15 cellular contexts compared by ENCODE assay signal in genomic region chr7:51025668-51026067, GRCh38.
"Had no signal": no experiment of that assay in that cellular context is flagged by ENCODE, and none has a peak within 500 bp of the region (broad histone marks: within the 10 kb centered on the region; RNA-seq: fewer than 3 reads in every experiment).

No MANE protein-coding gene starts in this region.

- H2AFZ ChIP-seq: hepatocyte had no signal

- H3K9me3 Mint-ChIP-seq: nephron; stimulated activated naive CD8-positive, alpha-beta T cell treated with anti-CD3 and anti-CD28 coated beads, Interleukin-15, amount 100 ng/mL, for 72 hours had no signal

- H3K27ac Mint-ChIP-seq: activated naive CD8-positive, alpha-beta T cell; nephron; stimulated activated naive CD8-positive, alpha-beta T cell treated with anti-CD3 and anti-CD28 coated beads, Interleukin-15, amount 100 ng/mL, for 72 hours had no signal

- H3K36me3 ChIP-seq: suprapubic skin, transverse colon had no signal

- H3K4me1 ChIP-seq: suprapubic skin, transverse colon had no signal

- ATAC-seq: left colon; stimulated activated naive CD8-positive, alpha-beta T cell treated with anti-CD3 and anti-CD28 coated beads, Interleukin-15, amount 100 ng/mL, for 72 hours had no signal

- DNase-seq: activated CD4-positive, alpha-beta T cell treated with anti-CD3 and anti-CD28 coated beads, Interleukin-2, amount 50 U/mL, for 1 hour; activated CD4-positive, CD25-positive, alpha-beta regulatory T cell treated with anti-CD3 and anti-CD28 coated beads, Interleukin-2, amount 50 U/mL, for 72 hours; activated T-cell treated with anti-CD3 and anti-CD28 coated beads for 4 hours; central memory CD4-positive, alpha-beta T cell; left colon; midbrain; stimulated activated CD4-positive, alpha-beta T cell treated with anti-CD3 and anti-CD28 coated beads, Interleukin-4, amount 100 ng/mL, for 1 hour; stimulated activated naive CD8-positive, alpha-beta T cell treated with anti-CD3 and anti-CD28 coated beads, Interleukin-15, amount 100 ng/mL, for 72 hours; transverse colon had no signal

- H3K36me3 Mint-ChIP-seq: activated naive CD8-positive, alpha-beta T cell had no signal

- H3K27ac ChIP-seq: hepatocyte, skin epidermis, suprapubic skin, transverse colon, VCaP had no signal

- H3K9me3 ChIP-seq: suprapubic skin, transverse colon had no signal

- H3K79me2 ChIP-seq: hepatocyte had no signal

- H3K4me1 Mint-ChIP-seq: stimulated activated naive CD8-positive, alpha-beta T cell treated with anti-CD3 and anti-CD28 coated beads, Interleukin-15, amount 100 ng/mL, for 72 hours had no signal

- H3K4me3 ChIP-seq: hepatocyte, skin epidermis, suprapubic skin, transverse colon had no signal

- H3K27me3 ChIP-seq: hepatocyte, suprapubic skin, transverse colon had no signal

- H3K4me3 Mint-ChIP-seq: activated naive CD8-positive, alpha-beta T cell; nephron; stimulated activated naive CD8-positive, alpha-beta T cell treated with anti-CD3 and anti-CD28 coated beads, Interleukin-15, amount 100 ng/mL, for 72 hours had no signal

- H3K27me3 Mint-ChIP-seq: activated naive CD8-positive, alpha-beta T cell; stimulated activated naive CD8-positive, alpha-beta T cell treated with anti-CD3 and anti-CD28 coated beads, Interleukin-15, amount 100 ng/mL, for 72 hours had no signal

- H3K4me2 ChIP-seq: hepatocyte had no signal
